8 cellular contexts compared by ENCODE assay signal in the genomic region with DNA sequence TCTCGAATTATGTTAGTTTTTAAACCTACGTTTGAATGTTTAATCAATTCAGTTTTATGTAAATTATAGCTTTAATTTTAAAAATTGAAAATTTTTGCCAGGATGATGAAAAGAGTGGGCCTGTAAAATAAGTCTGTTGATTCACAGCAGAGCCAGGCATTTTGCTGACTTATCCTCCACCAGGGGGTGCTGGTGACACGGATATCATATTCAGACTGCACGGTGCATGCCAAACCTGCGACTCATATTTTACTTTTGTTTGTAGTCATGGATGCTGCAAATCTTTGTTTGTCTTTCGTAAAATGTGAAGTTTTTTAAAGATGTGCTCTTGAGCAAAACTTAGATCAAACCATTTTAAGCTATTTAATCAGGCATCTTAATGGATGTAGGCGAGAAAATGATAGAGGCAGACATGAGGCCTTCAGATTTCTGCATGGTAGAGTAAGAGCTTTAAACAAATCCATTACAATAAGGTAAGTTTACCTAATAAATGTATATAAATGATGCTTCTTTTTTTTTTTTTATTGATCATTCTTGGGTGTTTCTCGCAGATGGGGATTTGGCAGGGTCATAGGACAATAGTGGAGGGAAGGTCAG. TPM values are rescaled to one million over a fixed set of nuclear protein-coding genes. Genes with fewer than 3 reads are reported as not detected.
DNase-seq lines count a peak whose midpoint lies in the region; ATAC-seq and TF ChIP-seq lines count a peak whose summit lies in the region.

No MANE protein-coding gene starts in this region.

- peaks cover 14% of the 10 kb centered on the region for H3K27me3 Mint-ChIP-seq in osteocyte (ENCODE audit: unreplicated experiment)

- no peaks in the 10 kb centered on the region for H3K36me3 Mint-ChIP-seq in osteocyte (ENCODE audit: unreplicated experiment)

- ATAC-seq in HG02763 (IDR thresholded peaks at IDR 0.05; ENCODE audit: unreplicated experiment) (peak; percentile 68), foreskin keratinocyte (peak; percentile 96)

- peak overlapping the region; percentile 31 for H3K27ac Mint-ChIP-seq in osteocyte (ENCODE audit: unreplicated experiment)

- peak; percentile 82 for TF ChIP-seq CTCF in GM12872 (IDR thresholded peaks at IDR 0.05; ENCODE audit: insufficient read depth, low read depth, low read length)
- peak; percentile 89 for TF ChIP-seq CTCF in foreskin keratinocyte (conservative IDR thresholded peaks at IDR 0.05)
- peak; percentile 81 for TF ChIP-seq CTCF in osteocyte (IDR thresholded peaks at IDR 0.05)

- peaks cover 4% of the 10 kb centered on the region for H3K4me1 Mint-ChIP-seq in osteocyte (ENCODE audit: unreplicated experiment)

- peak; percentile 71 for DNase-seq in Ammon's horn (ENCODE audit: low spot score)
- DNase-seq in NCI-H1105 (lab: John Stamatoyannopoulos, UW) = peak; percentile 35
- DNase-seq in activated CD8-positive, alpha-beta memory T cell treated with anti-CD3 and anti-CD28 coated beads, Interleukin-2, amount 50 U/mL, for 24 hours (ENCODE audit: extremely low read depth) = peak; percentile 9
- peak; percentile 40 to 69 for DNase-seq in foreskin keratinocyte
- DNase-seq in osteocyte (ENCODE audit: extremely low spot score, unreplicated experiment) = no peak
- no peak for DNase-seq in epidermal melanocyte (ENCODE audit: insufficient read length, low spot score)

- no peak overlapping the region for H3K27ac ChIP-seq in foreskin keratinocyte

- no peaks in the 10 kb centered on the region for H3K4me1 ChIP-seq in foreskin keratinocyte

- H3K27me3 ChIP-seq in foreskin keratinocyte = no peaks in the 10 kb centered on the region

- H3K4me3 Mint-ChIP-seq in osteocyte (ENCODE audit: unreplicated experiment) = no peak overlapping the region

- peaks cover 3% of the 10 kb centered on the region for H3K9me3 Mint-ChIP-seq in osteocyte (ENCODE audit: unreplicated experiment)

RNA-seq across cellular contexts. Expression of a gene that starts 3.6 kb away (rescaled TPM):
- total RNA-seq in foreskin keratinocyte (not detected in 2 replicates), osteocyte (not detected in 2 replicates)
- not detected in 2 replicates for polyA plus RNA-seq in foreskin keratinocyte

RNA-seq across cellular contexts. Expression of a gene that starts 18.1 kb away (rescaled TPM):
- not detected in 2 replicates for total RNA-seq in foreskin keratinocyte
- polyA plus RNA-seq in foreskin keratinocyte = not detected in 2 replicates
- total RNA-seq in osteocyte = not detected in 2 replicates

RNA-seq across cellular contexts. Expression of a gene that starts 22.2 kb away (rescaled TPM):
- total RNA-seq in foreskin keratinocyte (not detected in 2 replicates), osteocyte (not detected in 2 replicates)
- not detected in 2 replicates for polyA plus RNA-seq in foreskin keratinocyte

RNA-seq across cellular contexts. Expression of a gene that starts 43.1 kb away (rescaled TPM):
- not detected in 2 replicates for total RNA-seq in foreskin keratinocyte
- not detected in 2 replicates for polyA plus RNA-seq in foreskin keratinocyte
- total RNA-seq in osteocyte = not detected in 2 replicates

Comparison
In these comparisons a context has a peak if more than half of its experiments do, and no peak if none do; other contexts are left out.
1. DNase-seq: peak in Ammon's horn (single experiment), NCI-H1105 (single experiment), activated CD8-positive, alpha-beta memory T cell treated with anti-CD3 and anti-CD28 coated beads, Interleukin-2, amount 50 U/mL, for 24 hours (single experiment) and foreskin keratinocyte (2 of 2); none in osteocyte (single experiment) and epidermal melanocyte (single experiment).
2. Peak in every context shown above with its lines, with median percentiles within 50 percentile points of each other: CTCF ChIP-seq.